ENCODE assay signal across 20 cellular contexts in genomic region chr17:68499587-68499986, GRCh38.
"Had no signal": no experiment of that assay in that cellular context is flagged by ENCODE, and none has a peak within 500 bp of the region (broad histone marks: within the 10 kb centered on the region; RNA-seq: fewer than 3 reads in every experiment).

No MANE protein-coding gene starts in this region.

- H3K27ac ChIP-seq: epithelial cell of prostate, prostate gland, tibial nerve had no signal

- H3K4me3 ChIP-seq: esophagus squamous epithelium, left lung, ovary, prostate gland, right lobe of liver, testis, tibial nerve had no signal

- H3K27me3 ChIP-seq: esophagus squamous epithelium, left lung, ovary, right lobe of liver, testis, tibial nerve had no signal

- H3K9me3 Mint-ChIP-seq: effector memory CD8-positive, alpha-beta T cell; immature natural killer cell; neural crest cell; stimulated activated effector memory CD8-positive, alpha-beta T cell treated with anti-CD3 and anti-CD28 coated beads, Interleukin-12 subunit alpha, Interleukin-12 subunit beta, amount 100 ng/mL, for 72 hours; stimulated activated naive CD8-positive, alpha-beta T cell treated with anti-CD3 and anti-CD28 coated beads, Interleukin-15, Interleukin-2, amounts not matched to agents 100 ng/mL and 50 ng/mL, for 24 hours had no signal

- H3K4me3 Mint-ChIP-seq: effector memory CD8-positive, alpha-beta T cell; immature natural killer cell; neural crest cell; stimulated activated naive CD8-positive, alpha-beta T cell treated with anti-CD3 and anti-CD28 coated beads, Interleukin-15, Interleukin-2, amounts not matched to agents 100 ng/mL and 50 ng/mL, for 24 hours had no signal

- H3K4me1 ChIP-seq: prostate gland had no signal

- ATAC-seq: effector memory CD8-positive, alpha-beta T cell; stimulated activated effector memory CD8-positive, alpha-beta T cell treated with anti-CD3 and anti-CD28 coated beads, Interleukin-12 subunit alpha, Interleukin-12 subunit beta, amount 100 ng/mL, for 72 hours had no signal

- H3K4me1 Mint-ChIP-seq: neural crest cell had no signal

- H3K36me3 ChIP-seq: esophagus squamous epithelium, left lung, ovary, prostate gland, right lobe of liver, tibial nerve had no signal

- H3K27me3 Mint-ChIP-seq: stimulated activated naive CD8-positive, alpha-beta T cell treated with anti-CD3 and anti-CD28 coated beads, Interleukin-15, Interleukin-2, amounts not matched to agents 100 ng/mL and 50 ng/mL, for 24 hours had no signal

- H3K27ac Mint-ChIP-seq: effector memory CD8-positive, alpha-beta T cell; stimulated activated effector memory CD8-positive, alpha-beta T cell treated with anti-CD3 and anti-CD28 coated beads, Interleukin-12 subunit alpha, Interleukin-12 subunit beta, amount 100 ng/mL, for 72 hours; stimulated activated naive CD8-positive, alpha-beta T cell treated with anti-CD3 and anti-CD28 coated beads, Interleukin-15, Interleukin-2, amounts not matched to agents 100 ng/mL and 50 ng/mL, for 24 hours had no signal

- H3K9me3 ChIP-seq: esophagus squamous epithelium, left lung, ovary, prostate gland, right lobe of liver, testis, tibial nerve had no signal

- DNase-seq: effector memory CD8-positive, alpha-beta T cell; esophagus squamous epithelium; foreskin fibroblast; immature natural killer cell; left lung; mesendoderm; naive thymus-derived CD4-positive, alpha-beta T cell; nucleus accumbens; ovary; right lobe of liver; stimulated activated CD4-positive, alpha-beta T cell treated with anti-CD3 and anti-CD28 coated beads, Interleukin-4, amount 100 ng/mL, for 1 hour; stimulated activated CD8-positive, alpha-beta memory T cell treated with anti-CD3 and anti-CD28 coated beads, Interleukin-4, amount 100 ng/mL, for 48 hours; testis had no signal

- H3K36me3 Mint-ChIP-seq: stimulated activated effector memory CD8-positive, alpha-beta T cell treated with anti-CD3 and anti-CD28 coated beads, Interleukin-12 subunit alpha, Interleukin-12 subunit beta, amount 100 ng/mL, for 72 hours had no signal

- FAIRE-seq: keratinocyte had no signal
